In the genomic region with DNA sequence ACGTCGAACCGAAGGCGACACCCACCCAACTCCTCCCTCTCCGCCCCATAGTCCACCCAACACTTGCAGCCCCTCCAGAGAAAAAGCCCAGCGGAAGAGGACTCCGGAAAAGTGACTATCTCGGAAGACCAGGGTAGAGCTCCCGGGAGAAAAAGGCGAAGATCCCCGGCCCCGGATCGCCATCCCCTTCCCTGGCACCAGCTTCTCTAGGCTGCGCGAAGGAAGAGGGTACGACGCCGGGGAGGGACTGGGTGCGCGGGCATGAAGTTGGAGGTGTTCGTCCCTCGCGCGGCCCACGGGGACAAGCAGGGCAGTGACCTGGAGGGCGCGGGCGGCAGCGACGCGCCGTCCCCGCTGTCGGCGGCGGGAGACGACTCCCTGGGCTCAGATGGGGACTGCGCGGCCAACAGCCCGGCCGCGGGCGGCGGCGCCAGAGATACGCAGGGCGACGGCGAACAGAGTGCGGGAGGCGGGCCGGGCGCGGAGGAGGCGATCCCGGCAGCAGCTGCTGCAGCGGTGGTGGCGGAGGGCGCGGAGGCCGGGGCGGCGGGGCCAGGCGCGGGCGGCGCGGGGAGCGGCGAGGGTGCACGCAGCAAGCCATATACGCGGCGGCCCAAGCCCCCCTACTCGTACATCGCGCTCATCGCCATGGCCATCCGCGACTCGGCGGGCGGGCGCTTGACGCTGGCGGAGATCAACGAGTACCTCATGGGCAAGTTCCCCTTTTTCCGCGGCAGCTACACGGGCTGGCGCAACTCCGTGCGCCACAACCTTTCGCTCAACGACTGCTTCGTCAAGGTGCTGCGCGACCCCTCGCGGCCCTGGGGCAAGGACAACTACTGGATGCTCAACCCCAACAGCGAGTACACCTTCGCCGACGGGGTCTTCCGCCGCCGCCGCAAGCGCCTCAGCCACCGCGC, we compare ENCODE assay signal across 1 cellular context.
TF ChIP-seq lines count a peak whose summit lies in the region.

No MANE protein-coding gene starts in this region.

TF ChIP-seq in HepG2, 621 proteins besides CTCF, POLR2A, EP300 and RAD21 (continued from another document and continues in another):
- TF ChIP-seq, protein P1, sequence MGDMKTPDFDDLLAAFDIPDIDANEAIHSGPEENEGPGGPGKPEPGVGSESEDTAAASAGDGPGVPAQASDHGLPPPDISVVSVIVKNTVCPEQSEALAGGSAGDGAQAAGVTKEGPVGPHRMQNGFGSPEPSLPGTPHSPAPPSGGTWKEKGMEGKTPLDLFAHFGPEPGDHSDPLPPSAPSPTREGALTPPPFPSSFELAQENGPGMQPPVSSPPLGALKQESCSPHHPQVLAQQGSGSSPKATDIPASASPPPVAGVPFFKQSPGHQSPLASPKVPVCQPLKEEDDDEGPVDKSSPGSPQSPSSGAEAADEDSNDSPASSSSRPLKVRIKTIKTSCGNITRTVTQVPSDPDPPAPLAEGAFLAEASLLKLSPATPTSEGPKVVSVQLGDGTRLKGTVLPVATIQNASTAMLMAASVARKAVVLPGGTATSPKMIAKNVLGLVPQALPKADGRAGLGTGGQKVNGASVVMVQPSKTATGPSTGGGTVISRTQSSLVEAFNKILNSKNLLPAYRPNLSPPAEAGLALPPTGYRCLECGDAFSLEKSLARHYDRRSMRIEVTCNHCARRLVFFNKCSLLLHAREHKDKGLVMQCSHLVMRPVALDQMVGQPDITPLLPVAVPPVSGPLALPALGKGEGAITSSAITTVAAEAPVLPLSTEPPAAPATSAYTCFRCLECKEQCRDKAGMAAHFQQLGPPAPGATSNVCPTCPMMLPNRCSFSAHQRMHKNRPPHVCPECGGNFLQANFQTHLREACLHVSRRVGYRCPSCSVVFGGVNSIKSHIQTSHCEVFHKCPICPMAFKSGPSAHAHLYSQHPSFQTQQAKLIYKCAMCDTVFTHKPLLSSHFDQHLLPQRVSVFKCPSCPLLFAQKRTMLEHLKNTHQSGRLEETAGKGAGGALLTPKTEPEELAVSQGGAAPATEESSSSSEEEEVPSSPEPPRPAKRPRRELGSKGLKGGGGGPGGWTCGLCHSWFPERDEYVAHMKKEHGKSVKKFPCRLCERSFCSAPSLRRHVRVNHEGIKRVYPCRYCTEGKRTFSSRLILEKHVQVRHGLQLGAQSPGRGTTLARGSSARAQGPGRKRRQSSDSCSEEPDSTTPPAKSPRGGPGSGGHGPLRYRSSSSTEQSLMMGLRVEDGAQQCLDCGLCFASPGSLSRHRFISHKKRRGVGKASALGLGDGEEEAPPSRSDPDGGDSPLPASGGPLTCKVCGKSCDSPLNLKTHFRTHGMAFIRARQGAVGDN (CRISPR knock-in tag; IDR thresholded peaks at IDR 0.05), result peak; percentile 22
- TF ChIP-seq ZNF878 (CRISPR knock-in tag; IDR thresholded peaks at IDR 0.05) (0 out of 2 replicates have a peak, but pooled peaks have one; percentile 62), ZNF605 (CRISPR knock-in tag; IDR thresholded peaks at IDR 0.05) (no peak), ZFAT (CRISPR knock-in tag; conservative IDR thresholded peaks at IDR 0.05) (no peak), MAF1 (CRISPR knock-in tag; IDR thresholded peaks at IDR 0.05; ENCODE audit: borderline replicate concordance) (no peak), ZNF10 (CRISPR knock-in tag; IDR thresholded peaks at IDR 0.05; ENCODE audit: borderline replicate concordance, low read depth) (no peak), RBAK (CRISPR knock-in tag; IDR thresholded peaks at IDR 0.05) (no peak), ZNF3 (CRISPR knock-in tag; IDR thresholded peaks at IDR 0.05) (no peak), ZNF788 (CRISPR knock-in tag; IDR thresholded peaks at IDR 0.05; ENCODE audit: borderline replicate concordance) (peak; percentile 71; the same call in 1 of the 2 replicates), IKZF1 (IDR thresholded peaks at IDR 0.05) (no peak), CEBPB (IDR thresholded peaks at IDR 0.05; ENCODE audit: borderline replicate concordance, low read depth, low read length) (no peak), RBFOX2 (IDR thresholded peaks at IDR 0.05; ENCODE audit: low read depth, low read length) (peak; percentile 84), ZNF749 (CRISPR knock-in tag; IDR thresholded peaks at IDR 0.05; ENCODE audit: borderline replicate concordance) (no peak), THYN1 (CRISPR knock-in tag; IDR thresholded peaks at IDR 0.05; ENCODE audit: borderline replicate concordance, low read depth) (no peak), RFX5 (IDR thresholded peaks at IDR 0.05; ENCODE audit: low read depth, low read length) (0 out of 2 replicates have a peak, but pooled peaks have one; percentile 8), KDM3A (CRISPR knock-in tag; IDR thresholded peaks at IDR 0.05; ENCODE audit: low read depth) (peak; percentile 26; the same call in 1 of the 2 replicates), RXRB (CRISPR knock-in tag; IDR thresholded peaks at IDR 0.05; ENCODE audit: borderline replicate concordance) (no peak), MATR3 (CRISPR knock-in tag; IDR thresholded peaks at IDR 0.05) (no peak), ZNF773 (CRISPR knock-in tag; IDR thresholded peaks at IDR 0.05; ENCODE audit: borderline replicate concordance) (0 out of 2 replicates have a peak, but pooled peaks have one; percentile 25), ZFYVE20 (CRISPR knock-in tag; IDR thresholded peaks at IDR 0.05; ENCODE audit: borderline replicate concordance, low read depth) (0 out of 2 replicates have a peak, but pooled peaks have one; percentile 73), ZNF431 (CRISPR knock-in tag; IDR thresholded peaks at IDR 0.05; ENCODE audit: borderline replicate concordance, low read depth) (no peak; the same call in 1 of the 2 replicates), NAIF1 (CRISPR knock-in tag; IDR thresholded peaks at IDR 0.05; ENCODE audit: borderline replicate concordance) (no peak), MTA1 (CRISPR knock-in tag; IDR thresholded peaks at IDR 0.05; ENCODE audit: borderline replicate concordance) (no peak), ZNF768 (CRISPR knock-in tag; IDR thresholded peaks at IDR 0.05) (peak; percentile 55; the same call in 1 of the 2 replicates), RFXANK (CRISPR knock-in tag; IDR thresholded peaks at IDR 0.05) (no peak), ATAD3A (CRISPR knock-in tag; IDR thresholded peaks at IDR 0.05) (no peak), CEBPG (CRISPR knock-in tag; IDR thresholded peaks at IDR 0.05) (no peak), MAFK (conservative IDR thresholded peaks at IDR 0.05 in 1 of 2, IDR thresholded peaks at IDR 0.05 in 1 of 2; ENCODE audit: low read length in 2 of 2) (no peak), ZBTB1 (CRISPR knock-in tag; IDR thresholded peaks at IDR 0.05; ENCODE audit: borderline replicate concordance) (no peak), HNF4G (IDR thresholded peaks at IDR 0.05; ENCODE audit: borderline replicate concordance, low read depth, low read length) (no peak), HNF4G (CRISPR knock-in tag; IDR thresholded peaks at IDR 0.05; ENCODE audit: borderline replicate concordance, low read depth) (no peak)
- TF ChIP-seq, protein P2, sequence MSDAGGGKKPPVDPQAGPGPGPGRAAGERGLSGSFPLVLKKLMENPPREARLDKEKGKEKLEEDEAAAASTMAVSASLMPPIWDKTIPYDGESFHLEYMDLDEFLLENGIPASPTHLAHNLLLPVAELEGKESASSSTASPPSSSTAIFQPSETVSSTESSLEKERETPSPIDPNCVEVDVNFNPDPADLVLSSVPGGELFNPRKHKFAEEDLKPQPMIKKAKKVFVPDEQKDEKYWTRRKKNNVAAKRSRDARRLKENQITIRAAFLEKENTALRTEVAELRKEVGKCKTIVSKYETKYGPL (CRISPR knock-in tag; IDR thresholded peaks at IDR 0.05), result no peak
- TF ChIP-seq, protein P3, sequence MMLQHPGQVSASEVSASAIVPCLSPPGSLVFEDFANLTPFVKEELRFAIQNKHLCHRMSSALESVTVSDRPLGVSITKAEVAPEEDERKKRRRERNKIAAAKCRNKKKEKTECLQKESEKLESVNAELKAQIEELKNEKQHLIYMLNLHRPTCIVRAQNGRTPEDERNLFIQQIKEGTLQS (CRISPR knock-in tag; IDR thresholded peaks at IDR 0.05), result no peak; the same call in 1 of the 2 replicates
- TF ChIP-seq, protein P4, sequence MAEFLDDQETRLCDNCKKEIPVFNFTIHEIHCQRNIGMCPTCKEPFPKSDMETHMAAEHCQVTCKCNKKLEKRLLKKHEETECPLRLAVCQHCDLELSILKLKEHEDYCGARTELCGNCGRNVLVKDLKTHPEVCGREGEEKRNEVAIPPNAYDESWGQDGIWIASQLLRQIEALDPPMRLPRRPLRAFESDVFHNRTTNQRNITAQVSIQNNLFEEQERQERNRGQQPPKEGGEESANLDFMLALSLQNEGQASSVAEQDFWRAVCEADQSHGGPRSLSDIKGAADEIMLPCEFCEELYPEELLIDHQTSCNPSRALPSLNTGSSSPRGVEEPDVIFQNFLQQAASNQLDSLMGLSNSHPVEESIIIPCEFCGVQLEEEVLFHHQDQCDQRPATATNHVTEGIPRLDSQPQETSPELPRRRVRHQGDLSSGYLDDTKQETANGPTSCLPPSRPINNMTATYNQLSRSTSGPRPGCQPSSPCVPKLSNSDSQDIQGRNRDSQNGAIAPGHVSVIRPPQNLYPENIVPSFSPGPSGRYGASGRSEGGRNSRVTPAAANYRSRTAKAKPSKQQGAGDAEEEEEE (CRISPR knock-in tag; IDR thresholded peaks at IDR 0.05; ENCODE audit: borderline replicate concordance), result no peak
- TF ChIP-seq, protein P5, sequence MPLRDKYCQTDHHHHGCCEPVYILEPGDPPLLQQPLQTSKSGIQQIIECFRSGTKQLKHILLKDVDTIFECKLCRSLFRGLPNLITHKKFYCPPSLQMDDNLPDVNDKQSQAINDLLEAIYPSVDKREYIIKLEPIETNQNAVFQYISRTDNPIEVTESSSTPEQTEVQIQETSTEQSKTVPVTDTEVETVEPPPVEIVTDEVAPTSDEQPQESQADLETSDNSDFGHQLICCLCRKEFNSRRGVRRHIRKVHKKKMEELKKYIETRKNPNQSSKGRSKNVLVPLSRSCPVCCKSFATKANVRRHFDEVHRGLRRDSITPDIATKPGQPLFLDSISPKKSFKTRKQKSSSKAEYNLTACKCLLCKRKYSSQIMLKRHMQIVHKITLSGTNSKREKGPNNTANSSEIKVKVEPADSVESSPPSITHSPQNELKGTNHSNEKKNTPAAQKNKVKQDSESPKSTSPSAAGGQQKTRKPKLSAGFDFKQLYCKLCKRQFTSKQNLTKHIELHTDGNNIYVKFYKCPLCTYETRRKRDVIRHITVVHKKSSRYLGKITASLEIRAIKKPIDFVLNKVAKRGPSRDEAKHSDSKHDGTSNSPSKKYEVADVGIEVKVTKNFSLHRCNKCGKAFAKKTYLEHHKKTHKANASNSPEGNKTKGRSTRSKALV (CRISPR knock-in tag; IDR thresholded peaks at IDR 0.05), result no peak; the same call in 1 of the 2 replicates
- TF ChIP-seq, protein P6, sequence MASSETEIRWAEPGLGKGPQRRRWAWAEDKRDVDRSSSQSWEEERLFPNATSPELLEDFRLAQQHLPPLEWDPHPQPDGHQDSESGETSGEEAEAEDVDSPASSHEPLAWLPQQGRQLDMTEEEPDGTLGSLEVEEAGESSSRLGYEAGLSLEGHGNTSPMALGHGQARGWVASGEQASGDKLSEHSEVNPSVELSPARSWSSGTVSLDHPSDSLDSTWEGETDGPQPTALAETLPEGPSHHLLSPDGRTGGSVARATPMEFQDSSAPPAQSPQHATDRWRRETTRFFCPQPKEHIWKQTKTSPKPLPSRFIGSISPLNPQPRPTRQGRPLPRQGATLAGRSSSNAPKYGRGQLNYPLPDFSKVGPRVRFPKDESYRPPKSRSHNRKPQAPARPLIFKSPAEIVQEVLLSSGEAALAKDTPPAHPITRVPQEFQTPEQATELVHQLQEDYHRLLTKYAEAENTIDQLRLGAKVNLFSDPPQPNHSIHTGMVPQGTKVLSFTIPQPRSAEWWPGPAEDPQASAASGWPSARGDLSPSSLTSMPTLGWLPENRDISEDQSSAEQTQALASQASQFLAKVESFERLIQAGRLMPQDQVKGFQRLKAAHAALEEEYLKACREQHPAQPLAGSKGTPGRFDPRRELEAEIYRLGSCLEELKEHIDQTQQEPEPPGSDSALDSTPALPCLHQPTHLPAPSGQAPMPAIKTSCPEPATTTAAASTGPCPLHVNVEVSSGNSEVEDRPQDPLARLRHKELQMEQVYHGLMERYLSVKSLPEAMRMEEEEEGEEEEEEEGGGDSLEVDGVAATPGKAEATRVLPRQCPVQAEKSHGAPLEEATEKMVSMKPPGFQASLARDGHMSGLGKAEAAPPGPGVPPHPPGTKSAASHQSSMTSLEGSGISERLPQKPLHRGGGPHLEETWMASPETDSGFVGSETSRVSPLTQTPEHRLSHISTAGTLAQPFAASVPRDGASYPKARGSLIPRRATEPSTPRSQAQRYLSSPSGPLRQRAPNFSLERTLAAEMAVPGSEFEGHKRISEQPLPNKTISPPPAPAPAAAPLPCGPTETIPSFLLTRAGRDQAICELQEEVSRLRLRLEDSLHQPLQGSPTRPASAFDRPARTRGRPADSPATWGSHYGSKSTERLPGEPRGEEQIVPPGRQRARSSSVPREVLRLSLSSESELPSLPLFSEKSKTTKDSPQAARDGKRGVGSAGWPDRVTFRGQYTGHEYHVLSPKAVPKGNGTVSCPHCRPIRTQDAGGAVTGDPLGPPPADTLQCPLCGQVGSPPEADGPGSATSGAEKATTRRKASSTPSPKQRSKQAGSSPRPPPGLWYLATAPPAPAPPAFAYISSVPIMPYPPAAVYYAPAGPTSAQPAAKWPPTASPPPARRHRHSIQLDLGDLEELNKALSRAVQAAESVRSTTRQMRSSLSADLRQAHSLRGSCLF (CRISPR knock-in tag; IDR thresholded peaks at IDR 0.05; ENCODE audit: borderline replicate concordance), result no peak
- TF ChIP-seq, protein P7, sequence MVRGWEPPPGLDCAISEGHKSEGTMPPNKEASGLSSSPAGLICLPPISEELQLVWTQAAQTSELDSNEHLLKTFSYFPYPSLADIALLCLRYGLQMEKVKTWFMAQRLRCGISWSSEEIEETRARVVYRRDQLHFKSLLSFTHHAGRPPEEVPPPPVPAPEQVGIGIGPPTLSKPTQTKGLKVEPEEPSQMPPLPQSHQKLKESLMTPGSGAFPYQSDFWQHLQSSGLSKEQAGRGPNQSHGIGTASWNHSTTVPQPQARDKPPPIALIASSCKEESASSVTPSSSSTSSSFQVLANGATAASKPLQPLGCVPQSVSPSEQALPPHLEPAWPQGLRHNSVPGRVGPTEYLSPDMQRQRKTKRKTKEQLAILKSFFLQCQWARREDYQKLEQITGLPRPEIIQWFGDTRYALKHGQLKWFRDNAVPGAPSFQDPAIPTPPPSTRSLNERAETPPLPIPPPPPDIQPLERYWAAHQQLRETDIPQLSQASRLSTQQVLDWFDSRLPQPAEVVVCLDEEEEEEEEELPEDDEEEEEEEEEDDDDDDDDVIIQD (CRISPR knock-in tag; IDR thresholded peaks at IDR 0.05; ENCODE audit: low read depth), result no peak
- TF ChIP-seq, protein P8, sequence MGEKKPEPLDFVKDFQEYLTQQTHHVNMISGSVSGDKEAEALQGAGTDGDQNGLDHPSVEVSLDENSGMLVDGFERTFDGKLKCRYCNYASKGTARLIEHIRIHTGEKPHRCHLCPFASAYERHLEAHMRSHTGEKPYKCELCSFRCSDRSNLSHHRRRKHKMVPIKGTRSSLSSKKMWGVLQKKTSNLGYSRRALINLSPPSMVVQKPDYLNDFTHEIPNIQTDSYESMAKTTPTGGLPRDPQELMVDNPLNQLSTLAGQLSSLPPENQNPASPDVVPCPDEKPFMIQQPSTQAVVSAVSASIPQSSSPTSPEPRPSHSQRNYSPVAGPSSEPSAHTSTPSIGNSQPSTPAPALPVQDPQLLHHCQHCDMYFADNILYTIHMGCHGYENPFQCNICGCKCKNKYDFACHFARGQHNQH (CRISPR knock-in tag; IDR thresholded peaks at IDR 0.05), result peak; percentile 19; the same call in 1 of the 2 replicates
- TF ChIP-seq, protein P9, sequence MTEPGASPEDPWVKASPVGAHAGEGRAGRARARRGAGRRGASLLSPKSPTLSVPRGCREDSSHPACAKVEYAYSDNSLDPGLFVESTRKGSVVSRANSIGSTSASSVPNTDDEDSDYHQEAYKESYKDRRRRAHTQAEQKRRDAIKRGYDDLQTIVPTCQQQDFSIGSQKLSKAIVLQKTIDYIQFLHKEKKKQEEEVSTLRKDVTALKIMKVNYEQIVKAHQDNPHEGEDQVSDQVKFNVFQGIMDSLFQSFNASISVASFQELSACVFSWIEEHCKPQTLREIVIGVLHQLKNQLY (CRISPR knock-in tag; IDR thresholded peaks at IDR 0.05), result 0 out of 2 replicates have a peak, but pooled peaks have one; percentile 23
